In genomic region chr14:104803916-104804371, GRCh38 we compare ENCODE assay signal across 1 cellular context.
A peak's percentile ranks its signal among the peaks of the same experiment; 100 is the strongest.
TF ChIP-seq lines count a peak whose summit lies in the region.

No MANE protein-coding gene starts in this region.

TF ChIP-seq in HEK293, 187 proteins besides CTCF, POLR2A, EP300 and RAD21 (continued from another document):
- TF ChIP-seq ZSCAN4 (tag by site-specific recombination; IDR thresholded peaks at IDR 0.05): peak; percentile 65; the same call in 1 of the 2 replicates
- TF ChIP-seq GLI4 (tag by site-specific recombination; IDR thresholded peaks at IDR 0.05): no peak
- peak; percentile 69 for TF ChIP-seq HIC1 (tag by site-specific recombination; IDR thresholded peaks at IDR 0.05)
- 0 out of 2 replicates have a peak, but pooled peaks have one; percentile 14 for TF ChIP-seq ZFHX2 (tag by site-specific recombination; conservative IDR thresholded peaks at IDR 0.05)
TF ChIP-seq in HEK293: peak in this region for 8.
